In genomic region chr10:5529702-5530411, GRCh38 we compare ENCODE assay signal across 23 cellular contexts. TPM values are rescaled to one million over a fixed set of nuclear protein-coding genes. Genes with fewer than 3 reads are reported as not detected.
A peak's percentile ranks its signal among the peaks of the same experiment; 100 is the strongest.
DNase-seq lines count a peak whose midpoint lies in the region; ATAC-seq and TF ChIP-seq lines count a peak whose summit lies in the region.
"Had no signal": no experiment of that assay in that cellular context is flagged by ENCODE, and none has a peak within 500 bp of the region (broad histone marks: within the 10 kb centered on the region; RNA-seq: fewer than 3 reads in every experiment).

No MANE protein-coding gene starts in this region.

- WGBS in sigmoid colon, 2 donors, result 84 to 90% methylated on average over 7 of the region's 7 CpGs

- intact Hi-C loops in Caco-2 (cut with micrococcal nuclease; ENCODE audit: unreplicated experiment), result no loop called here
- intact Hi-C loops in left colon (cut with DNase I, micrococcal nuclease), result no loop called here
- intact Hi-C loops in sigmoid colon (cut with DNase I), result loop anchor here (5.0 kb wide), 2 partner anchors 42 to 63 kb away; no protein-coding TSS in a partner anchor
- intact Hi-C loops in activated CD4-positive, alpha-beta T cell treated with anti-CD3 and anti-CD28 coated beads for 36 hours (cut with DNase I, micrococcal nuclease), result no loop called here

- no peak for TF ChIP-seq EP300 in sigmoid colon (IDR thresholded peaks at IDR 0.05)

- H3K27me3 ChIP-seq in Caco-2 (replicated peaks; ENCODE audit: control insufficient read depth, insufficient read depth, low read length) (no peaks in the 10 kb centered on the region), Peyer's patch (no peaks in the 10 kb centered on the region), sigmoid colon (no peaks in the 10 kb centered on the region)
- H3K27me3 ChIP-seq: gastrocnemius medialis, neutrophil had no signal

- no peaks in the 10 kb centered on the region for H3K9me3 ChIP-seq in Caco-2
- H3K9me3 ChIP-seq in Peyer's patch, result no peaks in the 10 kb centered on the region
- H3K9me3 ChIP-seq in sigmoid colon, result no peaks in the 10 kb centered on the region
- H3K9me3 ChIP-seq: gastrocnemius medialis, HAP-1, lower lobe of right lung, neutrophil had no signal

- H3K4me3 ChIP-seq in Caco-2 (ENCODE audit: low read depth, low read length), result no peak overlapping the region
- no peak overlapping the region for H3K4me3 ChIP-seq in Peyer's patch
- H3K4me3 ChIP-seq in sigmoid colon, result no peak overlapping the region
- H3K4me3 ChIP-seq: gastrocnemius medialis, HAP-1, lower lobe of right lung had no signal

- CTCF ChIA-PET in Caco-2 (lab: Charles Lee), result interaction anchor here (0.6 to 1.4 kb wide), 3 partner anchors 19 to 93 kb away, joined by 3 to 5 read pairs (median 4); no protein-coding TSS in a partner anchor
- CTCF ChIA-PET in activated CD4-positive, alpha-beta T cell treated with anti-CD3 and anti-CD28 coated beads for 36 hours (lab: Charles Lee), result interaction anchor here (0.8 to 0.9 kb wide), 2 partner anchors 20 to 93 kb away, joined by 3 to 4 read pairs; no protein-coding TSS in a partner anchor

- H3K27ac Mint-ChIP-seq in Caco-2 (ENCODE audit: unreplicated experiment) (peak overlapping the region; percentile 78), endothelial cell (ENCODE audit: unreplicated experiment) (no peak overlapping the region)
- no peak overlapping the region for H3K27ac Mint-ChIP-seq in activated CD4-positive, alpha-beta T cell treated with anti-CD3 and anti-CD28 coated beads for 36 hours
- H3K27ac Mint-ChIP-seq: CD4-positive, CD25-positive, alpha-beta regulatory T cell; stimulated activated effector memory CD8-positive, alpha-beta T cell treated with anti-CD3 and anti-CD28 coated beads, Interleukin-12 subunit alpha, Interleukin-12 subunit beta, amount 100 ng/mL, for 72 hours had no signal

- POLR2A ChIA-PET in Caco-2 (lab: Charles Lee), result interaction anchor here (0.9 to 1.4 kb wide), 2 partner anchors 12 to 18 kb away, joined by 3 to 4 read pairs; no protein-coding TSS in a partner anchor
- POLR2A ChIA-PET in activated CD4-positive, alpha-beta T cell treated with anti-CD3 and anti-CD28 coated beads for 36 hours (lab: Charles Lee), result interaction anchor here (0.6 kb wide), 1 partner anchor 30 kb away, joined by 4 read pairs; no protein-coding TSS in a partner anchor

- H3K9me3 Mint-ChIP-seq in Caco-2 (ENCODE audit: unreplicated experiment), result no peaks in the 10 kb centered on the region
- no peaks in the 10 kb centered on the region for H3K9me3 Mint-ChIP-seq in endothelial cell (ENCODE audit: unreplicated experiment)
- no peaks in the 10 kb centered on the region for H3K9me3 Mint-ChIP-seq in activated CD4-positive, alpha-beta T cell treated with anti-CD3 and anti-CD28 coated beads for 36 hours (ENCODE audit: low read depth)
- H3K9me3 Mint-ChIP-seq: CD4-positive, CD25-positive, alpha-beta regulatory T cell; stimulated activated effector memory CD8-positive, alpha-beta T cell treated with anti-CD3 and anti-CD28 coated beads, Interleukin-12 subunit alpha, Interleukin-12 subunit beta, amount 100 ng/mL, for 72 hours had no signal

- no peak for TF ChIP-seq POLR2A in Peyer's patch (IDR thresholded peaks at IDR 0.05)
- no peak for TF ChIP-seq POLR2A in sigmoid colon (IDR thresholded peaks at IDR 0.05)

- H3K36me3 Mint-ChIP-seq in Caco-2 (ENCODE audit: insufficient read depth, unreplicated experiment) (no peaks in the 10 kb centered on the region), endothelial cell (ENCODE audit: low read depth, unreplicated experiment) (peaks cover 4% of the 10 kb centered on the region)
- no peaks in the 10 kb centered on the region for H3K36me3 Mint-ChIP-seq in activated CD4-positive, alpha-beta T cell treated with anti-CD3 and anti-CD28 coated beads for 36 hours (ENCODE audit: low read depth)
- H3K36me3 Mint-ChIP-seq: CD4-positive, CD25-positive, alpha-beta regulatory T cell; stimulated activated effector memory CD8-positive, alpha-beta T cell treated with anti-CD3 and anti-CD28 coated beads, Interleukin-12 subunit alpha, Interleukin-12 subunit beta, amount 100 ng/mL, for 72 hours had no signal

- H3K4me1 Mint-ChIP-seq in Caco-2 (ENCODE audit: low read depth, unreplicated experiment), result peaks cover 23% of the 10 kb centered on the region
- H3K4me1 Mint-ChIP-seq in endothelial cell (ENCODE audit: unreplicated experiment), result peaks cover 8% of the 10 kb centered on the region
- no peaks in the 10 kb centered on the region for H3K4me1 Mint-ChIP-seq in activated CD4-positive, alpha-beta T cell treated with anti-CD3 and anti-CD28 coated beads for 36 hours
- H3K4me1 Mint-ChIP-seq: CD4-positive, CD25-positive, alpha-beta regulatory T cell; stimulated activated effector memory CD8-positive, alpha-beta T cell treated with anti-CD3 and anti-CD28 coated beads, Interleukin-12 subunit alpha, Interleukin-12 subunit beta, amount 100 ng/mL, for 72 hours had no signal

- H3K36me3 ChIP-seq in Caco-2 (ENCODE audit: control insufficient read depth, insufficient read depth, low read length) (no peaks in the 10 kb centered on the region), Peyer's patch (no peaks in the 10 kb centered on the region), sigmoid colon (no peaks in the 10 kb centered on the region)
- H3K36me3 ChIP-seq: gastrocnemius medialis, HAP-1, lower lobe of right lung, neutrophil, WERI-Rb-1 had no signal

- DNase-seq in Caco-2, result no peak
- peak in 2 of 3 donors; percentile 9 to 21 for DNase-seq in Peyer's patch
- DNase-seq in left colon, result peak; percentile 3 to 20
- DNase-seq in sigmoid colon, result peak; percentile 70
- DNase-seq in endothelial cell (ENCODE audit: low spot score), result no peak
- DNase-seq in KG1 (lab: John Stamatoyannopoulos, UW), result no peak
- no peak for DNase-seq in activated CD4-positive, alpha-beta T cell treated with anti-CD3 and anti-CD28 coated beads for 36 hours
- DNase-seq: activated CD4-positive, alpha-beta T cell treated with anti-CD3 and anti-CD28 coated beads, Interleukin-2, amount 50 U/mL, for 4 hours; activated T-cell treated with anti-CD3 and anti-CD28 coated beads for 4 hours; CD4-positive, CD25-positive, alpha-beta regulatory T cell; effector memory CD4-positive, alpha-beta T cell; gastrocnemius medialis; lower lobe of right lung; NCI-H1105 treated with DMSO at 0.1 percent for 48 hours; NCI-H2081 treated with DMSO at 0.1 percent for 48 hours; OCI-M1; stimulated activated CD4-positive, alpha-beta T cell treated with anti-CD3 and anti-CD28 coated beads, Interleukin-2, amount 100 ng/mL, for 48 hours; T-helper 9 cell; WERI-Rb-1 had no signal

- no peaks in the 10 kb centered on the region for H3K27me3 Mint-ChIP-seq in Caco-2 (ENCODE audit: insufficient read depth, unreplicated experiment)
- peaks cover 12% of the 10 kb centered on the region for H3K27me3 Mint-ChIP-seq in endothelial cell (ENCODE audit: unreplicated experiment)
- H3K27me3 Mint-ChIP-seq in activated CD4-positive, alpha-beta T cell treated with anti-CD3 and anti-CD28 coated beads for 36 hours, result no peaks in the 10 kb centered on the region
- H3K27me3 Mint-ChIP-seq: CD4-positive, CD25-positive, alpha-beta regulatory T cell had no signal

- no peak for TF ChIP-seq CTCF in Caco-2 (IDR thresholded peaks at IDR 0.05; ENCODE audit: insufficient read depth in 1 of 2, low read depth in 1 of 2, low read length in 1 of 2, severe bottlenecking in 1 of 2, unreplicated experiment in 1 of 2)
- TF ChIP-seq CTCF in Peyer's patch (IDR thresholded peaks at IDR 0.05), result no peak
- no peak for TF ChIP-seq CTCF in sigmoid colon (IDR thresholded peaks at IDR 0.05)
- no peak for TF ChIP-seq CTCF in endothelial cell (IDR thresholded peaks at IDR 0.05; ENCODE audit: unreplicated experiment)

- no peak for ATAC-seq in left colon
- no peak for ATAC-seq in activated CD4-positive, alpha-beta T cell treated with anti-CD3 and anti-CD28 coated beads for 36 hours
- ATAC-seq: gastrocnemius medialis; lower lobe of right lung; stimulated activated effector memory CD8-positive, alpha-beta T cell treated with anti-CD3 and anti-CD28 coated beads, Interleukin-12 subunit alpha, Interleukin-12 subunit beta, amount 100 ng/mL, for 72 hours had no signal

- H3K4me1 ChIP-seq in Caco-2 (peaks cover 29% of the 10 kb centered on the region), Peyer's patch (peaks cover 0 to 9% (median 0%) of the 10 kb centered on the region in 4 donors), sigmoid colon (peaks cover 0 to 58% (median 40%) of the 10 kb centered on the region in 4 donors)
- H3K4me1 ChIP-seq: HAP-1 had no signal

- no TSS peak for BruUV-seq in Caco-2 (replicated peaks; lab: Mats Ljungman, UMichigan)

- H3K4me3 Mint-ChIP-seq in Caco-2 (ENCODE audit: unreplicated experiment) (no peak overlapping the region), endothelial cell (ENCODE audit: unreplicated experiment) (no peak overlapping the region)
- H3K4me3 Mint-ChIP-seq in activated CD4-positive, alpha-beta T cell treated with anti-CD3 and anti-CD28 coated beads for 36 hours, result no peak overlapping the region
- H3K4me3 Mint-ChIP-seq: CD4-positive, CD25-positive, alpha-beta regulatory T cell; stimulated activated effector memory CD8-positive, alpha-beta T cell treated with anti-CD3 and anti-CD28 coated beads, Interleukin-12 subunit alpha, Interleukin-12 subunit beta, amount 100 ng/mL, for 72 hours had no signal

- peak overlapping the region in 1 of 4 donors; percentile 27 for H3K27ac ChIP-seq in Peyer's patch
- peak overlapping the region; percentile 75 to 82 (median 79) for H3K27ac ChIP-seq in sigmoid colon
- H3K27ac ChIP-seq: gastrocnemius medialis, lower lobe of right lung, neutrophil, WERI-Rb-1 had no signal

RNA-seq across cellular contexts. Expression of gene CALML3, which starts 5.1 kb away (rescaled TPM):
- 0.18 TPM in 1 of 2 replicates, not detected in the other for total RNA-seq in Caco-2 (2022)
- total RNA-seq in Peyer's patch, result not detected
- under 1 TPM; 0.08 to 0.09 TPM for total RNA-seq in left colon
- not detected for total RNA-seq in sigmoid colon
- under 1 TPM in 1 of 3 donors, not detected in 2; 0.15 TPM for polyA plus RNA-seq in sigmoid colon
- not detected for total RNA-seq in endothelial cell (ENCODE audit: unreplicated experiment)
- total RNA-seq in activated CD4-positive, alpha-beta T cell treated with anti-CD3 and anti-CD28 coated beads for 36 hours, result not detected
- total RNA-seq: CD4-positive, CD25-positive, alpha-beta regulatory T cell; gastrocnemius medialis; lower lobe of right lung; NCI-H460 had no signal
- polyA plus RNA-seq: CD4-positive, CD25-positive, alpha-beta regulatory T cell had no signal

RNA-seq across cellular contexts. Expression of gene CALML5, which starts 30.5 kb away (rescaled TPM):
- not detected in 2 replicates for total RNA-seq in Caco-2 (2022)
- not detected for total RNA-seq in Peyer's patch
- not detected for total RNA-seq in left colon
- not detected for total RNA-seq in sigmoid colon
- polyA plus RNA-seq in sigmoid colon, result not detected
- total RNA-seq in endothelial cell (ENCODE audit: unreplicated experiment), result not detected
- total RNA-seq in activated CD4-positive, alpha-beta T cell treated with anti-CD3 and anti-CD28 coated beads for 36 hours, result not detected
- total RNA-seq: CD4-positive, CD25-positive, alpha-beta regulatory T cell; gastrocnemius medialis; lower lobe of right lung; NCI-H460 had no signal
- polyA plus RNA-seq: CD4-positive, CD25-positive, alpha-beta regulatory T cell had no signal

Comparison
In these comparisons a context has a peak if more than half of its experiments do, and no peak if none do; other contexts are left out.
1. DNase-seq: peak in Peyer's patch (2 of 3), left colon (2 of 2) and sigmoid colon (single experiment); none in Caco-2 (0 of 2), endothelial cell (single experiment), KG1 (single experiment) and activated CD4-positive, alpha-beta T cell treated with anti-CD3 and anti-CD28 coated beads for 36 hours (single experiment).